In the genomic region with DNA sequence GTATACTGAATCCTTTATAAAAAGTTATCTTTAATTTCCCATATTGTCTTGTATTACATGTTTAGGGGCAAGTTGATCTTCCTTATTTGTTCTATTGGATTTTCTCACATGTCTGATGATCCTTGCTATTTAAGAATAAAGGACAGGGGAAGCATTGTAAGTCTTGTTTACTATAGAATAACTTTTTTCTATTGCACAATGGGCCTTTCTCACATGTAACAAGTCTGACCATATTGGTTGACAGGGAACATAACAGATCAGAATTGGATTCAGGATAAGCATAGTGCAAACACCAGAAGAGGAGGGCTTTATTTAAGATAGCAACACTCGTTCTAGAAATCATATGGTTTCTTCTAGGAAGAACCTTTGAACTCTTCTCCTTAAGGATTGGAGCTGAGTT, we compare ENCODE assay signal across 6 cellular contexts.
"Had no signal": no experiment of that assay in that cellular context is flagged by ENCODE, and none has a peak within 500 bp of the region (broad histone marks: within the 10 kb centered on the region; RNA-seq: fewer than 3 reads in every experiment).

No MANE protein-coding gene starts in this region.

- DNase-seq: GM23248, GOT3, H9, HCEC 1CT, KBM-7 had no signal

- H3K4me3 ChIP-seq: GM23248 had no signal

- FAIRE-seq: HTR-8/SVneo had no signal
